1 cellular context compared by ENCODE assay signal in genomic region chr19:38079926-38080380, GRCh38.
TF ChIP-seq lines count a peak whose summit lies in the region.

No MANE protein-coding gene starts in this region.

TF ChIP-seq in HepG2, 621 proteins besides CTCF, POLR2A, EP300 and RAD21 (continued from another document and continues in another):
- TF ChIP-seq TAF15 (IDR thresholded peaks at IDR 0.05; ENCODE audit: low read depth, low read length, poor library complexity, severe bottlenecking) (no peak), SNRNP70 (IDR thresholded peaks at IDR 0.05; ENCODE audit: low read depth, low read length) (no peak), ZFYVE20 (CRISPR knock-in tag; IDR thresholded peaks at IDR 0.05; ENCODE audit: borderline replicate concordance, low read depth) (no peak), ZNF44 (CRISPR knock-in tag; IDR thresholded peaks at IDR 0.05) (no peak), ARID4A (CRISPR knock-in tag; IDR thresholded peaks at IDR 0.05; ENCODE audit: borderline replicate concordance) (peak; percentile 40; the same call in 1 of the 2 replicates), ZNF256 (CRISPR knock-in tag; conservative IDR thresholded peaks at IDR 0.05) (no peak), MXD1 (CRISPR knock-in tag; IDR thresholded peaks at IDR 0.05) (no peak), ZNF331 (CRISPR knock-in tag; IDR thresholded peaks at IDR 0.05) (peak; percentile 61; the same call in 1 of the 2 replicates), CEBPG (CRISPR knock-in tag; IDR thresholded peaks at IDR 0.05) (0 out of 2 replicates have a peak, but pooled peaks have one; percentile 24), NR2F1 (CRISPR knock-in tag; IDR thresholded peaks at IDR 0.05) (no peak), ZNF703 (CRISPR knock-in tag; IDR thresholded peaks at IDR 0.05; ENCODE audit: borderline replicate concordance) (no peak), ZNF484 (CRISPR knock-in tag; IDR thresholded peaks at IDR 0.05; ENCODE audit: borderline replicate concordance, low read depth) (peak; percentile 98), MIXL1 (CRISPR knock-in tag; IDR thresholded peaks at IDR 0.05) (0 out of 2 replicates have a peak, but pooled peaks have one; percentile 19), FOXA3 (CRISPR knock-in tag; IDR thresholded peaks at IDR 0.05) (peak; percentile 90), GMEB1 (CRISPR knock-in tag; IDR thresholded peaks at IDR 0.05; ENCODE audit: borderline replicate concordance) (no peak), CBX5 (CRISPR knock-in tag; IDR thresholded peaks at IDR 0.05; ENCODE audit: borderline replicate concordance) (no peak), MAF1 (CRISPR knock-in tag; IDR thresholded peaks at IDR 0.05; ENCODE audit: borderline replicate concordance) (no peak), SP4 (CRISPR knock-in tag; IDR thresholded peaks at IDR 0.05) (no peak), TCF12 (IDR thresholded peaks at IDR 0.05) (no peak), TCF12 (CRISPR knock-in tag; IDR thresholded peaks at IDR 0.05) (no peak), NCOA2 (CRISPR knock-in tag; IDR thresholded peaks at IDR 0.05) (no peak), THRA (CRISPR knock-in tag; IDR thresholded peaks at IDR 0.05; ENCODE audit: borderline replicate concordance) (no peak), TFAP4 (IDR thresholded peaks at IDR 0.05; ENCODE audit: borderline replicate concordance, low read depth) (peak; percentile 66; the same call in 1 of the 2 replicates), PBX2 (CRISPR knock-in tag; IDR thresholded peaks at IDR 0.05) (0 out of 2 replicates have a peak, but pooled peaks have one; percentile 41), ZBTB34 (CRISPR knock-in tag; IDR thresholded peaks at IDR 0.05) (no peak), POLR2AphosphoS2 (IDR thresholded peaks at IDR 0.05; ENCODE audit: low read depth, low read length) (no peak), ELF3 (CRISPR knock-in tag; IDR thresholded peaks at IDR 0.05) (0 out of 2 replicates have a peak, but pooled peaks have one; percentile 62), REL (CRISPR knock-in tag; conservative IDR thresholded peaks at IDR 0.05) (no peak), NR2F2 (IDR thresholded peaks at IDR 0.05; ENCODE audit: borderline replicate concordance, low read depth) (no peak), YEATS4 (CRISPR knock-in tag; IDR thresholded peaks at IDR 0.05; ENCODE audit: borderline replicate concordance) (no peak), ZC3H4 (CRISPR knock-in tag; IDR thresholded peaks at IDR 0.05; ENCODE audit: borderline replicate concordance) (no peak), ZFP82 (CRISPR knock-in tag; IDR thresholded peaks at IDR 0.05; ENCODE audit: borderline replicate concordance) (no peak), ZNF232 (CRISPR knock-in tag; IDR thresholded peaks at IDR 0.05; ENCODE audit: borderline replicate concordance) (no peak), ZGPAT (CRISPR knock-in tag; IDR thresholded peaks at IDR 0.05) (0 out of 2 replicates have a peak, but pooled peaks have one; percentile 19), HOXD1 (CRISPR knock-in tag; IDR thresholded peaks at IDR 0.05) (no peak), XBP1 (CRISPR knock-in tag; IDR thresholded peaks at IDR 0.05) (no peak), ZNF543 (CRISPR knock-in tag; IDR thresholded peaks at IDR 0.05) (no peak), YEATS2 (CRISPR knock-in tag; IDR thresholded peaks at IDR 0.05; ENCODE audit: borderline replicate concordance) (peak; percentile 31; the same call in 1 of the 2 replicates), KAT8 (CRISPR knock-in tag; IDR thresholded peaks at IDR 0.05) (peak; percentile 34; the same call in 1 of the 2 replicates), ESRRA (CRISPR knock-in tag; IDR thresholded peaks at IDR 0.05; ENCODE audit: low read depth) (no peak), SIX1 (CRISPR knock-in tag; IDR thresholded peaks at IDR 0.05; ENCODE audit: borderline replicate concordance) (no peak), ZNF30 (CRISPR knock-in tag; IDR thresholded peaks at IDR 0.05) (no peak), FUBP1 (CRISPR knock-in tag; IDR thresholded peaks at IDR 0.05; ENCODE audit: borderline replicate concordance) (no peak), ZSCAN12 (CRISPR knock-in tag; IDR thresholded peaks at IDR 0.05) (no peak), MAX (IDR thresholded peaks at IDR 0.05) (peak; percentile 50), SOX5 (CRISPR knock-in tag; IDR thresholded peaks at IDR 0.05; ENCODE audit: borderline replicate concordance) (peak; percentile 63; the same call in 1 of the 2 replicates), ZNF639 (CRISPR knock-in tag; conservative IDR thresholded peaks at IDR 0.05) (no peak)
